20 cellular contexts compared by ENCODE assay signal in the genomic region with DNA sequence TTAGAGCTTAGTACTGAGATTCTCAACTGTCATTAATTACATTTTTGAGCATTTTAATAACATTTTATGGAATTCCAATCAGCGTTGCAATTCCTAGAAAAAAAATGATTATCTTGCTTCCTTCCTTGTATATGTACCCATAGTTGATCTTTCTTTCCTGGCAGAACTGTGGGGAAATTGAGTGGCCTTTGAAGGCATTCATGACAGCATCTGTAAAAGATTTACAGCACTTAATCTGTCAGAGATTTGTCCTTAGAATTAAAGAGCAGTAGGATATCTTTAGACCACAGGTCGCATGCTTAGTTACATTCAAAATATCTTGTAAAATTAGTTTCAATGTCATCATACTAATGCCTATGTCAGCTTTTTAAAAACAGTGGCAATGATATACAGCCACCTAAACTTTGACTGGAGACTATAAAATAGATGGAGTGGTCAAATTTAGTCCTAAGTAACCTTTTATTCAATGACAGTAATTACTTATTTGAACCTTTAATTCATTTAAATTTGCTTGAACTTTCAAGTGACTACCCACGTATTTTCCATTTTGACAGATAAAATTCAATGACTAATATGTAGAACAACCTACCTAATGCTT.
A peak's percentile ranks its signal among the peaks of the same experiment; 100 is the strongest.
DNase-seq lines count a peak whose midpoint lies in the region; ATAC-seq and TF ChIP-seq lines count a peak whose summit lies in the region.
"Had no signal": no experiment of that assay in that cellular context is flagged by ENCODE, and none has a peak within 500 bp of the region (broad histone marks: within the 10 kb centered on the region; RNA-seq: fewer than 3 reads in every experiment).

No MANE protein-coding gene starts in this region.

- intact Hi-C loops in A673 (cut with micrococcal nuclease; ENCODE audit: unreplicated experiment) = no loop called here

- peak; percentile 45 for DNase-seq in A673 (ENCODE audit: low spot score)
- no peak for DNase-seq in GM23338 (ENCODE audit: low spot score)
- DNase-seq in SK-N-SH = no peak
- peak; percentile 44 for DNase-seq in putamen (ENCODE audit: low spot score)
- no peak for DNase-seq in activated T-cell treated with anti-CD3 and anti-CD28 coated beads, Interleukin-2, amount 50 U/mL, for 1 hour
- DNase-seq in activated T-cell treated with anti-CD3 and anti-CD28 coated beads, Interleukin-2, amount 50 U/mL, for 4 hours = no peak
- DNase-seq: 8988T; Calu3; CD8-positive, alpha-beta T cell; DMS79 treated with DMSO at 0.1 percent for 48 hours; EL; GOT3; H7; HFFc6 had no signal

- no peak for TF ChIP-seq EP300 in SK-N-SH (IDR thresholded peaks at IDR 0.05; ENCODE audit: borderline replicate concordance in 1 of 2, low read depth in 1 of 2, low read length in 1 of 2)

- H2AFZ ChIP-seq in GM23338 (no peak overlapping the region), SK-N-SH (ENCODE audit: low read depth) (0 out of 2 replicates have a peak overlapping the region, but pooled peaks have one; percentile 60)

- no peaks in the 10 kb centered on the region for H3K9me3 Mint-ChIP-seq in GM23338
- H3K9me3 Mint-ChIP-seq in activated T-cell treated with anti-CD3 and anti-CD28 coated beads, Interleukin-2, amount 50 U/mL, for 4 hours = peaks cover 7% of the 10 kb centered on the region
- H3K9me3 Mint-ChIP-seq: HFFc6 had no signal

- H3F3A ChIP-seq in GM23338 (replicated peaks; ENCODE audit: low read depth) (no peaks in the 10 kb centered on the region), SK-N-SH (replicated peaks; ENCODE audit: insufficient read depth) (no peaks in the 10 kb centered on the region)

- 0 out of 2 replicates have a peak overlapping the region, but pooled peaks have one; percentile 29 for H3K27ac Mint-ChIP-seq in GM23338
- H3K27ac Mint-ChIP-seq: B cell; CD8-positive, alpha-beta T cell; HFFc6 had no signal

- H4K20me1 ChIP-seq in GM23338 (replicated peaks; ENCODE audit: insufficient read depth) = no peaks in the 10 kb centered on the region
- H4K20me1 ChIP-seq in SK-N-SH (ENCODE audit: insufficient read depth) = no peaks in the 10 kb centered on the region
- H4K20me1 ChIP-seq: BLaER1 treated with 17β-estradiol and CSF1 and Interleukin-3, amounts not matched to agents 10 nM and 100 nM had no signal

- H3K9ac ChIP-seq in SK-N-SH = no peak overlapping the region
- H3K9ac ChIP-seq: BLaER1 treated with 17β-estradiol and CSF1 and Interleukin-3, amounts not matched to agents 10 nM and 100 nM had no signal

- no TSS peak for BruUV-seq in A673 (replicated peaks; lab: Mats Ljungman, UMichigan)

- CTCF ChIA-PET in A673 (lab: Charles Lee) (interaction anchor here (0.5 kb wide), 1 partner anchor 8 kb away, joined by 4 read pairs; no protein-coding TSS in a partner anchor), SK-N-SH (lab: Yijun Ruan, JAX) (no interaction called here)

- POLR2A ChIA-PET in A673 (lab: Charles Lee; ENCODE audit: low non-redundant PET) = no interaction called here
- POLR2A ChIA-PET in SK-N-SH (lab: Yijun Ruan, JAX) = no interaction called here

- no peak overlapping the region for H3K4me2 ChIP-seq in GM23338
- H3K4me2 ChIP-seq in SK-N-SH = no peak overlapping the region
- H3K4me2 ChIP-seq: BLaER1 treated with 17β-estradiol and CSF1 and Interleukin-3, amounts not matched to agents 10 nM and 100 nM had no signal

- H3K27me3 ChIP-seq in A673 (replicated peaks; ENCODE audit: insufficient read depth, low read depth, low read length, poor library complexity) = no peaks in the 10 kb centered on the region
- no peaks in the 10 kb centered on the region for H3K27me3 ChIP-seq in GM23338 (ENCODE audit: insufficient read depth)
- H3K27me3 ChIP-seq in SK-N-SH (ENCODE audit: insufficient read depth) = no peaks in the 10 kb centered on the region
- H3K27me3 ChIP-seq: BLaER1 treated with 17β-estradiol and CSF1 and Interleukin-3, amounts not matched to agents 10 nM and 100 nM had no signal

- no peak for ATAC-seq in GM23338
- no peak for ATAC-seq in GM21367 (IDR thresholded peaks at IDR 0.05; ENCODE audit: unreplicated experiment)
- ATAC-seq in activated T-cell treated with anti-CD3 and anti-CD28 coated beads, Interleukin-2, amount 50 U/mL, for 4 hours = no peak
- ATAC-seq: CD8-positive, alpha-beta T cell; GM12878; HCT116 had no signal

- H3K27ac ChIP-seq in A673 (ENCODE audit: low read depth, low read length, poor library complexity, severe bottlenecking) (no peak overlapping the region), GM23338 (ENCODE audit: low read depth) (no peak overlapping the region), SK-N-SH (ENCODE audit: low read depth in 2 of 2, low read length in 1 of 2) (no peak overlapping the region)
- H3K27ac ChIP-seq: BLaER1 treated with 17β-estradiol and CSF1 and Interleukin-3, amounts not matched to agents 10 nM and 100 nM; HL-60 had no signal

- H3K79me2 ChIP-seq in GM23338 (replicated peaks; ENCODE audit: insufficient read depth) = no peaks in the 10 kb centered on the region
- no peaks in the 10 kb centered on the region for H3K79me2 ChIP-seq in SK-N-SH (ENCODE audit: insufficient read depth)

- H3K36me3 ChIP-seq in A673 (ENCODE audit: insufficient read depth, low read length, poor library complexity, severe bottlenecking) (no peaks in the 10 kb centered on the region), GM23338 (ENCODE audit: insufficient read depth) (no peaks in the 10 kb centered on the region), SK-N-SH (replicated peaks in 1 of 2; ENCODE audit: control insufficient read depth in 1 of 2, insufficient read depth in 2 of 2, low read length in 1 of 2) (no peaks in the 10 kb centered on the region)
- H3K36me3 ChIP-seq: BLaER1 treated with 17β-estradiol and CSF1 and Interleukin-3, amounts not matched to agents 10 nM and 100 nM had no signal

- H3K36me3 Mint-ChIP-seq in GM23338 (ENCODE audit: low read depth) = no peaks in the 10 kb centered on the region
- no peaks in the 10 kb centered on the region for H3K36me3 Mint-ChIP-seq in activated T-cell treated with anti-CD3 and anti-CD28 coated beads, Interleukin-2, amount 50 U/mL, for 4 hours (ENCODE audit: insufficient read depth)
- H3K36me3 Mint-ChIP-seq: CD8-positive, alpha-beta T cell had no signal

- no peak for TF ChIP-seq CTCF in A673 (conservative IDR thresholded peaks at IDR 0.05; ENCODE audit: low read depth, low read length)
- TF ChIP-seq CTCF in GM23338 (conservative IDR thresholded peaks at IDR 0.05; ENCODE audit: low read depth in 2 of 2) = no peak
- TF ChIP-seq CTCF in SK-N-SH (IDR thresholded peaks at IDR 0.05) = no peak

- peaks cover 10% of the 10 kb centered on the region for H3K4me1 ChIP-seq in A673 (ENCODE audit: insufficient read depth, low read length, poor library complexity, severe bottlenecking)
- H3K4me1 ChIP-seq in GM23338 (ENCODE audit: insufficient read depth) = no peaks in the 10 kb centered on the region
- no peaks in the 10 kb centered on the region; a peak in 1 of 4 replicates for H3K4me1 ChIP-seq in SK-N-SH (ENCODE audit: control insufficient read depth in 1 of 2, insufficient read depth in 2 of 2, low read depth in 1 of 2, low read length in 1 of 2)

- peaks cover 9% of the 10 kb centered on the region; the same call in 2 of the 3 replicates for H3K4me1 Mint-ChIP-seq in GM23338
- no peaks in the 10 kb centered on the region for H3K4me1 Mint-ChIP-seq in activated T-cell treated with anti-CD3 and anti-CD28 coated beads, Interleukin-2, amount 50 U/mL, for 4 hours (ENCODE audit: low read depth)
- H3K4me1 Mint-ChIP-seq: B cell had no signal

- H3K4me3 ChIP-seq in A673 (ENCODE audit: low read depth, low read length, poor library complexity, severe bottlenecking) (no peak overlapping the region), GM23338 (no peak overlapping the region), SK-N-SH (ENCODE audit: low read depth in 2 of 2, low read length in 1 of 2) (no peak overlapping the region)
- H3K4me3 ChIP-seq: BLaER1 treated with 17β-estradiol and CSF1 and Interleukin-3, amounts not matched to agents 10 nM and 100 nM; GM12878 had no signal

- H3K27me3 Mint-ChIP-seq in GM23338 (ENCODE audit: insufficient read depth, low read depth, poor library complexity) = no peaks in the 10 kb centered on the region
- no peaks in the 10 kb centered on the region for H3K27me3 Mint-ChIP-seq in activated T-cell treated with anti-CD3 and anti-CD28 coated beads, Interleukin-2, amount 50 U/mL, for 4 hours (ENCODE audit: low read depth)
- H3K27me3 Mint-ChIP-seq: B cell had no signal

- TF ChIP-seq RAD21 in SK-N-SH (IDR thresholded peaks at IDR 0.05; ENCODE audit: low read length) = no peak

- no peaks in the 10 kb centered on the region for H3K9me3 ChIP-seq in A673 (ENCODE audit: low read depth, low read length, poor library complexity, severe bottlenecking)
- no peaks in the 10 kb centered on the region for H3K9me3 ChIP-seq in SK-N-SH
- H3K9me3 ChIP-seq: BLaER1 treated with 17β-estradiol and CSF1 and Interleukin-3, amounts not matched to agents 10 nM and 100 nM had no signal

- H3K4me3 Mint-ChIP-seq in GM23338 = no peak overlapping the region
- H3K4me3 Mint-ChIP-seq in activated T-cell treated with anti-CD3 and anti-CD28 coated beads, Interleukin-2, amount 50 U/mL, for 4 hours = no peak overlapping the region
- H3K4me3 Mint-ChIP-seq: B cell; CD8-positive, alpha-beta T cell; HFFc6 had no signal

- 63% methylated on average over 3 of the region's 3 CpGs for WGBS in SK-N-SH (ENCODE audit: low lambda C conversion rate)

- H3K9me2 ChIP-seq in GM23338 (ENCODE audit: insufficient read depth) = no peaks in the 10 kb centered on the region
- no peaks in the 10 kb centered on the region for H3K9me2 ChIP-seq in SK-N-SH

TF ChIP-seq in GM23338, 12 proteins besides CTCF, POLR2A, EP300 and RAD21 (continues in another document):
- TF ChIP-seq EZH2phosphoT487 (IDR thresholded peaks at IDR 0.05; ENCODE audit: unreplicated experiment) (no peak), ZNF331 (CRISPR knock-in tag; IDR thresholded peaks at IDR 0.05; ENCODE audit: low read depth) (no peak), POLR2AphosphoS5 (IDR thresholded peaks at IDR 0.05; ENCODE audit: low read depth) (no peak), CREB1 (CRISPR knock-in tag; IDR thresholded peaks at IDR 0.05; ENCODE audit: low read depth) (no peak)

TF ChIP-seq in SK-N-SH, 30 proteins besides CTCF, POLR2A, EP300 and RAD21 (continues in another document):
- no peak for TF ChIP-seq ELF1 (IDR thresholded peaks at IDR 0.05)
- TF ChIP-seq MXI1 (IDR thresholded peaks at IDR 0.05; ENCODE audit: low read depth, low read length) = no peak
- no peak for TF ChIP-seq MEF2A (IDR thresholded peaks at IDR 0.05; ENCODE audit: borderline replicate concordance, low read depth)

Comparison
In these comparisons a context has a peak if more than half of its experiments do, and no peak if none do; other contexts are left out.
1. DNase-seq: peak in A673 (single experiment) and putamen (single experiment); none in GM23338 (single experiment), SK-N-SH (single experiment), activated T-cell treated with anti-CD3 and anti-CD28 coated beads, Interleukin-2, amount 50 U/mL, for 1 hour (single experiment) and activated T-cell treated with anti-CD3 and anti-CD28 coated beads, Interleukin-2, amount 50 U/mL, for 4 hours (single experiment).